ENCODE assay signal across 5 cellular contexts in genomic region chr13:110321573-110321972, GRCh38. TPM values are rescaled to one million over a fixed set of nuclear protein-coding genes. Genes with fewer than 3 reads are reported as not detected.
"Had no signal": no experiment of that assay in that cellular context is flagged by ENCODE, and none has a peak within 500 bp of the region (broad histone marks: within the 10 kb centered on the region; RNA-seq: fewer than 3 reads in every experiment).

No MANE protein-coding gene starts in this region.

RNA-seq across cellular contexts. Expression of gene COL4A2, which starts 14.5 kb away (rescaled TPM):
- total RNA-seq: activated CD4-positive, alpha-beta T cell treated with anti-CD3 and anti-CD28 coated beads for 36 hours; activated CD8-positive, alpha-beta memory T cell treated with anti-CD3 and anti-CD28 coated beads, Interleukin-2, amount 10 ng/mL, durations not matched to agents 7 days and 5 days; activated CD8-positive, alpha-beta T cell treated with anti-CD3 and anti-CD28 coated beads, Interleukin-2, amount 10 ng/mL, durations not matched to agents 7 days and 5 days; activated T-helper 2 cell treated with anti-CD3 and anti-CD28 coated beads, Interferon-gamma antibody, Interleukin-2, Interleukin-4, amounts not matched to agents 10 μg/mL and 5 μg/mL and 100 μg/mL, durations not matched to agents 14 hours and 24 hours and 36 hours; natural killer cell had no signal

RNA-seq across cellular contexts. Expression of gene COL4A1, which starts 14.6 kb away (rescaled TPM):
- total RNA-seq: activated CD8-positive, alpha-beta memory T cell treated with anti-CD3 and anti-CD28 coated beads, Interleukin-2, amount 10 ng/mL, durations not matched to agents 7 days and 5 days; activated CD8-positive, alpha-beta T cell treated with anti-CD3 and anti-CD28 coated beads, Interleukin-2, amount 10 ng/mL, durations not matched to agents 7 days and 5 days; activated T-helper 2 cell treated with anti-CD3 and anti-CD28 coated beads, Interferon-gamma antibody, Interleukin-2, Interleukin-4, amounts not matched to agents 10 μg/mL and 5 μg/mL and 100 μg/mL, durations not matched to agents 14 hours and 24 hours and 36 hours; natural killer cell had no signal
